In genomic region chr3:194886836-194887235, GRCh38 we compare ENCODE assay signal across 29 cellular contexts.
"Had no signal": no experiment of that assay in that cellular context is flagged by ENCODE, and none has a peak within 500 bp of the region (broad histone marks: within the 10 kb centered on the region; RNA-seq: fewer than 3 reads in every experiment).

No MANE protein-coding gene starts in this region.

- H3K27me3 ChIP-seq: heart right ventricle, hepatocyte, left lung, pancreas, suprapubic skin, uterus had no signal

- H3K27ac ChIP-seq: heart right ventricle, hepatocyte, left lung, pancreas, prostate gland, skin epidermis, suprapubic skin, thoracic aorta, tibial artery, uterus had no signal

- H2AFZ ChIP-seq: hepatocyte had no signal

- H3K4me2 ChIP-seq: hepatocyte had no signal

- DNase-seq: heart right ventricle; kidney; left colon; left lung; mesendoderm; midbrain; mucosa of descending colon; naive thymus-derived CD4-positive, alpha-beta T cell; pancreas; posterior cingulate gyrus; retina; right cardiac atrium; stimulated activated CD4-positive, alpha-beta T cell treated with anti-CD3 and anti-CD28 coated beads, Interleukin-12 subunit alpha, Interleukin-12 subunit beta, amount 100 ng/mL, for 4 hours; stimulated activated CD4-positive, alpha-beta T cell treated with anti-CD3 and anti-CD28 coated beads, Interleukin-15, amount 100 ng/mL, for 24 hours; stimulated activated CD4-positive, alpha-beta T cell treated with anti-CD3 and anti-CD28 coated beads, Interleukin-2, amount 100 ng/mL, for 24 hours; stimulated activated CD4-positive, alpha-beta T cell treated with anti-CD3 and anti-CD28 coated beads, Interleukin-4, amount 100 ng/mL, for 1 hour; stimulated activated naive B cell treated with anti-CD40 and anti-IgM and Interleukin-4, amounts not matched to agents 10 μg/mL and 1 μg/mL and 100 μg/mL, for 72 hours; tibial artery; trophoblast cell; uterus had no signal

- H3K9me3 ChIP-seq: pancreas, prostate gland, uterus had no signal

- H3K27ac Mint-ChIP-seq: naive thymus-derived CD4-positive, alpha-beta T cell; natural killer cell treated with Interleukin-12 subunit alpha and Interleukin-12 subunit beta and Interleukin-15 and Interleukin-18, amount 100 ng/mL, for 72 hours; stimulated activated naive B cell treated with anti-CD40 and anti-IgM and Interleukin-4, amounts not matched to agents 10 μg/mL and 1 μg/mL and 100 μg/mL, for 72 hours; stimulated activated naive CD8-positive, alpha-beta T cell treated with anti-CD3 and anti-CD28 coated beads, Interleukin-15, Interleukin-2, amounts not matched to agents 100 ng/mL and 50 ng/mL, for 24 hours had no signal

- H3K4me1 ChIP-seq: pancreas, prostate gland, suprapubic skin, tibial artery, uterus had no signal

- H3K4me3 ChIP-seq: heart right ventricle, hepatocyte, left lung, lung, mucosa of descending colon, pancreas, prostate gland, skin epidermis, suprapubic skin, thoracic aorta, tibial artery, uterus had no signal

- H3K79me2 ChIP-seq: hepatocyte had no signal

- H3K4me3 Mint-ChIP-seq: naive thymus-derived CD4-positive, alpha-beta T cell; natural killer cell treated with Interleukin-12 subunit alpha and Interleukin-12 subunit beta and Interleukin-15 and Interleukin-18, amount 100 ng/mL, for 72 hours; stimulated activated naive B cell treated with anti-CD40 and anti-IgM and Interleukin-4, amounts not matched to agents 10 μg/mL and 1 μg/mL and 100 μg/mL, for 72 hours; stimulated activated naive CD8-positive, alpha-beta T cell treated with anti-CD3 and anti-CD28 coated beads, Interleukin-15, Interleukin-2, amounts not matched to agents 100 ng/mL and 50 ng/mL, for 24 hours had no signal

- H3K36me3 ChIP-seq: heart right ventricle, left lung, pancreas, prostate gland, suprapubic skin, thoracic aorta, tibial artery, uterus had no signal

- ATAC-seq: heart right ventricle; left lung; mucosa of descending colon; naive thymus-derived CD4-positive, alpha-beta T cell; natural killer cell treated with Interleukin-12 subunit alpha and Interleukin-12 subunit beta and Interleukin-15 and Interleukin-18, amount 100 ng/mL, for 72 hours; pancreas; right cardiac atrium; sciatic nerve; stimulated activated naive B cell treated with anti-CD40 and anti-IgM and Interleukin-4, amounts not matched to agents 10 μg/mL and 1 μg/mL and 100 μg/mL, for 72 hours had no signal
